22 cellular contexts compared by ENCODE assay signal in the genomic region with DNA sequence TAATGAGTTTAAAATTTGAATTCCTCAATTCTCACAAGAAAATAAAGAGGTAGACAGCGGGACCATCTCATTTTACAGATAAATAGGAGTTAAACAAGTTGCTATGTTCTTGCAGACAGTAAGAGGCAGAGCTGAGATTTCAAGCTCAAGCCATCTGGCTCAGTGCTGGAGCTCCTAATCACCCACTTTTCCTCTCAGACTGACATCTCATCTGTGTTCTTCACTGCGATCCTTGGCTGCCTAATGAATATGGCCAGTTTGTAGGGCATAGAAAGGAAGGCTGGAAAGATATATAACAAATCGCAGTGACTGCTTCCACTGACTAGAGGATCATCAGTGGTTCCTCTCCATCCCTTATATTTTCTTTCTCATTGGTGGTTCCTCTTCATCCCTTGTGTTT.
"Had no signal": no experiment of that assay in that cellular context is flagged by ENCODE, and none has a peak within 500 bp of the region (broad histone marks: within the 10 kb centered on the region; RNA-seq: fewer than 3 reads in every experiment).

No MANE protein-coding gene starts in this region.

- H3K27ac ChIP-seq: SJCRH30 had no signal

- DNase-seq: KBM-7; NCI-H1048; NCI-H1105; NCI-H1417; NCI-H1436 treated with DMSO at 0.1 percent for 48 hours; NCI-H1694; NCI-H187 treated with DMSO at 0.1 percent for 48 hours; NCI-H2029 treated with DMSO at 0.1 percent for 48 hours; NCI-H2171 treated with DMSO at 0.1 percent for 48 hours; NCI-H345; NCI-H446 treated with DMSO at 0.1 percent for 48 hours; NCI-H510A treated with DMSO at 0.1 percent for 48 hours; NCI-H69; NCI-H774; NK-92 treated with Interleukin-12 subunit alpha and Interleukin-12 subunit beta, amount 100 ng/mL, for 24 hours; PC-3; SHP77 treated with DMSO at 0.1 percent for 48 hours; SJCRH30; T-helper 1 cell had no signal

- ATAC-seq: Panc1, PC-3, Right ventricle myocardium inferior, SK-N-SH treated with all-trans-retinoic acid at 6 μM for 48 hours had no signal
